Comparison of ENCODE assay signal across 1 cellular context in the genomic region with DNA sequence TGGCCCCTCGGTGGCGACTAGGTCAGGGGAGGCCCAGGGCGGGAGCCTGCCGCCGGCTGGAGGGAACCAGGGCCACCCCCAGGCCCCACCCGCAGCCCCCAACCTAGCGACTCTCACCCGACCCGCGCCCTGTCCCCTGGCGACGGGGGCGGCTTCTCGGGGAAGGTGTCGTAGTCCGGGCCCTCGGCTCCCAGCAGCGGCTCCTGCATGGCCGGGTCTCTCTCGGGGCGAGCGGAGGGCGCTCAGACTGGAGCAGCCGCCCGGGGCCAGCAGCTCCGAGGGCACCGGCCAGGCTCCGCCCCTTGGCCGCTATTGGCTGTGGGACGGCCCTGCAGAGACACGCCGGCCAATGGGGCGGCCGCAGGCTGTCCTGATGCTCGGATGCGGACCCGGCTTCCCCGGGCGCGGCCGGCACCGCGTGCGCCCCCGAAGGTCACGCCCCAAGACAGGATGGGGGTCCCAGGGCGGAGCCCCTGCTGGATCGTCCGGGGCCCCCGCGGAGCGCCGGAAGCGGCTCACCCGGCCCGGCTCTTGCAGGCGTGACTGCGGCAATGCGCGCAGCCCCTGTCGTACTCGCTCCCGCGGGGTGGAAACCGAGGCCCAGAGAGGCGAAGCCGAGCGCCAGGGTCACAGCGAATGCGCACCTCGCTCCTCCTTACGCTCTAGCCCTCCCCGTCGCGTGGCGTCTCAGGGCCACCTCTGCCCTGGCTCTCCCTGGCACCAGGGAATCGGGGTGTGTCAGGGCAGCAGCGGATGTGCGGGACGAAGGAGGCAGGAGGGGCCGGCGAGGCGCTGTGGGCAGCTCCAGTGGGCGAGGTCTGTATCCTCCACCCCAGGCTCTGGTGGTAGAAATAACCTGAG.
TF ChIP-seq lines count a peak whose summit lies in the region.

A gene with protein sequence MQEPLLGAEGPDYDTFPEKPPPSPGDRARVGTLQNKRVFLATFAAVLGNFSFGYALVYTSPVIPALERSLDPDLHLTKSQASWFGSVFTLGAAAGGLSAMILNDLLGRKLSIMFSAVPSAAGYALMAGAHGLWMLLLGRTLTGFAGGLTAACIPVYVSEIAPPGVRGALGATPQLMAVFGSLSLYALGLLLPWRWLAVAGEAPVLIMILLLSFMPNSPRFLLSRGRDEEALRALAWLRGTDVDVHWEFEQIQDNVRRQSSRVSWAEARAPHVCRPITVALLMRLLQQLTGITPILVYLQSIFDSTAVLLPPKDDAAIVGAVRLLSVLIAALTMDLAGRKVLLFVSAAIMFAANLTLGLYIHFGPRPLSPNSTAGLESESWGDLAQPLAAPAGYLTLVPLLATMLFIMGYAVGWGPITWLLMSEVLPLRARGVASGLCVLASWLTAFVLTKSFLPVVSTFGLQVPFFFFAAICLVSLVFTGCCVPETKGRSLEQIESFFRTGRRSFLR (minus strand): TSS at position 249 of the 861 bp plus-strand sequence. CDS start 40 bp downstream, at position 209.

TF ChIP-seq in HepG2, 621 proteins besides CTCF, POLR2A, EP300 and RAD21 (continued from another document and continues in another):
- TF ChIP-seq ZFX (CRISPR knock-in tag; IDR thresholded peaks at IDR 0.05; ENCODE audit: low read depth) (peak; percentile 68), ZNF180 (CRISPR knock-in tag; IDR thresholded peaks at IDR 0.05; ENCODE audit: borderline replicate concordance, low read depth) (0 out of 2 replicates have a peak, but pooled peaks have one; percentile 56), HNRNPLL (IDR thresholded peaks at IDR 0.05; ENCODE audit: low read depth, low read length, poor library complexity, severe bottlenecking) (peak; percentile 45), ZC3H13 (CRISPR knock-in tag; IDR thresholded peaks at IDR 0.05) (0 out of 2 replicates have a peak, but pooled peaks have one; percentile 35), FOXK1 (CRISPR knock-in tag; IDR thresholded peaks at IDR 0.05; ENCODE audit: borderline replicate concordance, low read depth) (no peak), ETV5 (CRISPR knock-in tag; IDR thresholded peaks at IDR 0.05; ENCODE audit: borderline replicate concordance) (peak; percentile 34; the same call in 1 of the 2 replicates), ZNF782 (CRISPR knock-in tag; IDR thresholded peaks at IDR 0.05; ENCODE audit: borderline replicate concordance) (peak; percentile 81; the same call in 1 of the 2 replicates), CEBPB (IDR thresholded peaks at IDR 0.05; ENCODE audit: borderline replicate concordance, low read depth, low read length) (no peak), TSC22D2 (CRISPR knock-in tag; IDR thresholded peaks at IDR 0.05; ENCODE audit: borderline replicate concordance) (0 out of 2 replicates have a peak, but pooled peaks have one; percentile 34), SNAI1 (CRISPR knock-in tag; IDR thresholded peaks at IDR 0.05; ENCODE audit: borderline replicate concordance) (peak; percentile 81; the same call in 1 of the 2 replicates), ZNF558 (CRISPR knock-in tag; IDR thresholded peaks at IDR 0.05; ENCODE audit: borderline replicate concordance) (peak; percentile 57; the same call in 1 of the 2 replicates), ZNF224 (CRISPR knock-in tag; IDR thresholded peaks at IDR 0.05) (0 out of 2 replicates have a peak, but pooled peaks have one; percentile 34), ZNF589 (CRISPR knock-in tag; conservative IDR thresholded peaks at IDR 0.05) (0 out of 2 replicates have a peak, but pooled peaks have one; percentile 27), MED1 (CRISPR knock-in tag; IDR thresholded peaks at IDR 0.05) (no peak), ZFY (CRISPR knock-in tag; IDR thresholded peaks at IDR 0.05) (peak; percentile 74), ATF7 (IDR thresholded peaks at IDR 0.05) (no peak), ATF7 (CRISPR knock-in tag; IDR thresholded peaks at IDR 0.05) (0 out of 2 replicates have a peak, but pooled peaks have one; percentile 26), MLX (CRISPR knock-in tag; IDR thresholded peaks at IDR 0.05) (no peak), ZNF550 (CRISPR knock-in tag; IDR thresholded peaks at IDR 0.05; ENCODE audit: borderline replicate concordance) (peak; percentile 20; the same call in 1 of the 2 replicates), ZNF33B (CRISPR knock-in tag; IDR thresholded peaks at IDR 0.05) (peak; percentile 24; the same call in 1 of the 2 replicates), PHF20 (CRISPR knock-in tag; IDR thresholded peaks at IDR 0.05) (0 out of 2 replicates have a peak, but pooled peaks have one; percentile 25), RBFOX2 (IDR thresholded peaks at IDR 0.05; ENCODE audit: low read depth, low read length) (peak; percentile 73), STAG1 (CRISPR knock-in tag; IDR thresholded peaks at IDR 0.05) (no peak), SP1 (IDR thresholded peaks at IDR 0.05) (no peak), SP1 (CRISPR knock-in tag; IDR thresholded peaks at IDR 0.05) (peak; percentile 64; the same call in 1 of the 2 replicates), SRY (CRISPR knock-in tag; IDR thresholded peaks at IDR 0.05) (0 out of 2 replicates have a peak, but pooled peaks have one; percentile 40), NR3C1 (CRISPR knock-in tag; IDR thresholded peaks at IDR 0.05) (no peak), SAP130 (CRISPR knock-in tag; IDR thresholded peaks at IDR 0.05; ENCODE audit: low read depth) (peak; percentile 76), ZNF460 (CRISPR knock-in tag; IDR thresholded peaks at IDR 0.05; ENCODE audit: borderline replicate concordance) (no peak), ZNF383 (CRISPR knock-in tag; IDR thresholded peaks at IDR 0.05; ENCODE audit: borderline replicate concordance) (no peak), ZNF775 (CRISPR knock-in tag; IDR thresholded peaks at IDR 0.05; ENCODE audit: borderline replicate concordance) (no peak), EEA1 (CRISPR knock-in tag; IDR thresholded peaks at IDR 0.05; ENCODE audit: borderline replicate concordance) (no peak), SALL1 (CRISPR knock-in tag; IDR thresholded peaks at IDR 0.05) (peak; percentile 17; the same call in 1 of the 2 replicates), ZGPAT (CRISPR knock-in tag; IDR thresholded peaks at IDR 0.05) (peak; percentile 61), ZNF678 (CRISPR knock-in tag; IDR thresholded peaks at IDR 0.05) (0 out of 2 replicates have a peak, but pooled peaks have one; percentile 41), ZNF331 (CRISPR knock-in tag; IDR thresholded peaks at IDR 0.05) (0 out of 2 replicates have a peak, but pooled peaks have one; percentile 18), DRAP1 (CRISPR knock-in tag; IDR thresholded peaks at IDR 0.05) (peak; percentile 55), ZNF205 (CRISPR knock-in tag; IDR thresholded peaks at IDR 0.05) (peak; percentile 30; the same call in 1 of the 2 replicates), SMAD1 (CRISPR knock-in tag; IDR thresholded peaks at IDR 0.05; ENCODE audit: borderline replicate concordance, low read depth) (0 out of 2 replicates have a peak, but pooled peaks have one; percentile 30), ZNF225 (CRISPR knock-in tag; IDR thresholded peaks at IDR 0.05) (peak; percentile 82; the same call in 1 of the 2 replicates), ZNF124 (CRISPR knock-in tag; IDR thresholded peaks at IDR 0.05) (0 out of 2 replicates have a peak, but pooled peaks have one; percentile 66), FOXC1 (CRISPR knock-in tag; IDR thresholded peaks at IDR 0.05; ENCODE audit: borderline replicate concordance) (0 out of 2 replicates have a peak, but pooled peaks have one; percentile 60), BRF2 (CRISPR knock-in tag; IDR thresholded peaks at IDR 0.05) (peak; percentile 68; the same call in 1 of the 2 replicates), NFKBIZ (CRISPR knock-in tag; IDR thresholded peaks at IDR 0.05) (0 out of 2 replicates have a peak, but pooled peaks have one; percentile 20), CENPT (CRISPR knock-in tag; IDR thresholded peaks at IDR 0.05; ENCODE audit: low read depth) (no peak), ZNF724P (CRISPR knock-in tag; IDR thresholded peaks at IDR 0.05; ENCODE audit: borderline replicate concordance) (0 out of 2 replicates have a peak, but pooled peaks have one; percentile 51), MXD4 (CRISPR knock-in tag; IDR thresholded peaks at IDR 0.05) (peak; percentile 78; the same call in 1 of the 2 replicates), ZNF674 (CRISPR knock-in tag; IDR thresholded peaks at IDR 0.05; ENCODE audit: low read depth) (0 out of 2 replicates have a peak, but pooled peaks have one; percentile 40), MEIS1 (CRISPR knock-in tag; IDR thresholded peaks at IDR 0.05; ENCODE audit: borderline replicate concordance) (peak; percentile 77), DNMT1 (CRISPR knock-in tag; IDR thresholded peaks at IDR 0.05) (no peak), ZNF607 (CRISPR knock-in tag; IDR thresholded peaks at IDR 0.05; ENCODE audit: borderline replicate concordance) (no peak), HDAC2 (CRISPR knock-in tag; IDR thresholded peaks at IDR 0.05) (peak; percentile 21; the same call in 1 of the 2 replicates), TARDBP (CRISPR knock-in tag; IDR thresholded peaks at IDR 0.05) (0 out of 2 replicates have a peak, but pooled peaks have one; percentile 34), TOPORS (CRISPR knock-in tag; IDR thresholded peaks at IDR 0.05) (peak; percentile 76)
- TF ChIP-seq, protein P1, sequence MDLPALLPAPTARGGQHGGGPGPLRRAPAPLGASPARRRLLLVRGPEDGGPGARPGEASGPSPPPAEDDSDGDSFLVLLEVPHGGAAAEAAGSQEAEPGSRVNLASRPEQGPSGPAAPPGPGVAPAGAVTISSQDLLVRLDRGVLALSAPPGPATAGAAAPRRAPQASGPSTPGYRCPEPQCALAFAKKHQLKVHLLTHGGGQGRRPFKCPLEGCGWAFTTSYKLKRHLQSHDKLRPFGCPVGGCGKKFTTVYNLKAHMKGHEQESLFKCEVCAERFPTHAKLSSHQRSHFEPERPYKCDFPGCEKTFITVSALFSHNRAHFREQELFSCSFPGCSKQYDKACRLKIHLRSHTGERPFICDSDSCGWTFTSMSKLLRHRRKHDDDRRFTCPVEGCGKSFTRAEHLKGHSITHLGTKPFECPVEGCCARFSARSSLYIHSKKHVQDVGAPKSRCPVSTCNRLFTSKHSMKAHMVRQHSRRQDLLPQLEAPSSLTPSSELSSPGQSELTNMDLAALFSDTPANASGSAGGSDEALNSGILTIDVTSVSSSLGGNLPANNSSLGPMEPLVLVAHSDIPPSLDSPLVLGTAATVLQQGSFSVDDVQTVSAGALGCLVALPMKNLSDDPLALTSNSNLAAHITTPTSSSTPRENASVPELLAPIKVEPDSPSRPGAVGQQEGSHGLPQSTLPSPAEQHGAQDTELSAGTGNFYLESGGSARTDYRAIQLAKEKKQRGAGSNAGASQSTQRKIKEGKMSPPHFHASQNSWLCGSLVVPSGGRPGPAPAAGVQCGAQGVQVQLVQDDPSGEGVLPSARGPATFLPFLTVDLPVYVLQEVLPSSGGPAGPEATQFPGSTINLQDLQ (CRISPR knock-in tag; IDR thresholded peaks at IDR 0.05) = no peak
- TF ChIP-seq, protein P2, sequence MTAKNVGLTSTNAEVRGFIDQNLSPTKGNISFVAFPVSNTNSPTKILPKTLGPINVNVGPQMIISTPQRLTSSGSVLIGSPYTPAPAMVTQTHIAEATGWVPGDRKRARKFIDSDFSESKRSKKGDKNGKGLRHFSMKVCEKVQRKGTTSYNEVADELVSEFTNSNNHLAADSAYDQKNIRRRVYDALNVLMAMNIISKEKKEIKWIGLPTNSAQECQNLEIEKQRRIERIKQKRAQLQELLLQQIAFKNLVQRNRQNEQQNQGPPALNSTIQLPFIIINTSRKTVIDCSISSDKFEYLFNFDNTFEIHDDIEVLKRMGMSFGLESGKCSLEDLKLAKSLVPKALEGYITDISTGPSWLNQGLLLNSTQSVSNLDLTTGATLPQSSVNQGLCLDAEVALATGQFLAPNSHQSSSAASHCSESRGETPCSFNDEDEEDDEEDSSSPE (CRISPR knock-in tag; IDR thresholded peaks at IDR 0.05) = 0 out of 2 replicates have a peak, but pooled peaks have one; percentile 45
- TF ChIP-seq, protein P3, sequence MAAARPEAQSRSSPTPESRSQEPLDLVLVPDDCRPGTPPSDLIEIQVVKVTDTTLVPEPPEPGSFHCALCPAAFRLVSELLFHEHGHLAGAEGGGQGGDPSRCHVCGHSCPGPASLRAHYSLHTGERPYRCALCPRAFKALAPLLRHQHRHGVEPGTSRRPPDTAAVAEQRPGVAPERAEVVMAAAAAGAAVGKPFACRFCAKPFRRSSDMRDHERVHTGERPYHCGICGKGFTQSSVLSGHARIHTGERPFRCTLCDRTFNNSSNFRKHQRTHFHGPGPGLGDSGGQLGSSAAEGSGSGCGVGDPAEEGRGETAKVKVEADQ (CRISPR knock-in tag; IDR thresholded peaks at IDR 0.05; ENCODE audit: borderline replicate concordance) = peak; percentile 26; the same call in 1 of the 2 replicates
- TF ChIP-seq, protein P4, sequence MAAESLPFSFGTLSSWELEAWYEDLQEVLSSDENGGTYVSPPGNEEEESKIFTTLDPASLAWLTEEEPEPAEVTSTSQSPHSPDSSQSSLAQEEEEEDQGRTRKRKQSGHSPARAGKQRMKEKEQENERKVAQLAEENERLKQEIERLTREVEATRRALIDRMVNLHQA (CRISPR knock-in tag; IDR thresholded peaks at IDR 0.05) = no peak
